Comparison of ENCODE assay signal across 16 cellular contexts in the genomic region with DNA sequence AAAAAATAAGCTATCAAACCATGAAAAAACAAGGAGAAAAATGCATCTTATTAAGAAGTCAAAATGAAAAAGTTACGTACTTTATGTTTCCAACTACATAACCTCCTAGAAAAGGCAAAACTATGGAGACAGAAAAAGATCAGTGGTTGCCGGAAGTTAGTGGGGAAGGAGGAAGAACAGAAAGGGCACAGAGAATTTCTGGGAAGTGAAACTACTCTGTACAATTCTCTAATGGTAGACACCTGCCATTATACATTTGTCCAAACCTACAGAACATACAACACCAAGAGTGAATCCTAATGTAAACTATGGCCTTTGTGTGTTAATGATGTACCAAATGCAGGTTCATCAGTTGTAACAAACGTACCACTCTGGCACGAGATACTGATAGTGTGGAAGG.
"Had no signal": no experiment of that assay in that cellular context is flagged by ENCODE, and none has a peak within 500 bp of the region (broad histone marks: within the 10 kb centered on the region; RNA-seq: fewer than 3 reads in every experiment).

No MANE protein-coding gene starts in this region.

- H3K27me3 Mint-ChIP-seq: activated CD4-positive, alpha-beta memory T cell treated with anti-CD3 and anti-CD28 coated beads for 36 hours; activated CD4-positive, alpha-beta T cell treated with anti-CD3 and anti-CD28 coated beads for 36 hours; activated CD8-positive, alpha-beta memory T cell treated with anti-CD3 and anti-CD28 coated beads, Interleukin-2, amount 10 ng/mL, durations not matched to agents 7 days and 5 days had no signal

- H3K27ac Mint-ChIP-seq: activated CD4-positive, alpha-beta memory T cell treated with anti-CD3 and anti-CD28 coated beads for 36 hours; activated CD4-positive, alpha-beta T cell treated with anti-CD3 and anti-CD28 coated beads for 36 hours; activated CD8-positive, alpha-beta memory T cell treated with anti-CD3 and anti-CD28 coated beads, Interleukin-2, amount 10 ng/mL, durations not matched to agents 7 days and 5 days had no signal

- ATAC-seq: activated CD4-positive, alpha-beta T cell treated with anti-CD3 and anti-CD28 coated beads for 36 hours; activated CD8-positive, alpha-beta memory T cell treated with anti-CD3 and anti-CD28 coated beads, Interleukin-2, amount 10 ng/mL, durations not matched to agents 7 days and 5 days; activated T-cell treated with anti-CD3 and anti-CD28 coated beads, Interleukin-2, amount 50 U/mL, for 4 hours; gastroesophageal sphincter; sciatic nerve had no signal

- H3K4me3 ChIP-seq: adrenal gland, dorsolateral prefrontal cortex, gastroesophageal sphincter, lung, ovary, stomach, testis had no signal

- H3K9me3 Mint-ChIP-seq: activated CD4-positive, alpha-beta memory T cell treated with anti-CD3 and anti-CD28 coated beads for 36 hours; activated T-cell treated with anti-CD3 and anti-CD28 coated beads, Interleukin-2, amount 50 U/mL, for 4 hours had no signal

- H3K27ac ChIP-seq: adrenal gland, dorsolateral prefrontal cortex, gastroesophageal sphincter, ovary, stomach, testis, VCaP had no signal

- H3K9me3 ChIP-seq: adrenal gland, gastroesophageal sphincter, ovary, stomach, testis had no signal

- H3K4me3 Mint-ChIP-seq: activated CD4-positive, alpha-beta memory T cell treated with anti-CD3 and anti-CD28 coated beads for 36 hours; activated CD4-positive, alpha-beta T cell treated with anti-CD3 and anti-CD28 coated beads for 36 hours; activated CD8-positive, alpha-beta memory T cell treated with anti-CD3 and anti-CD28 coated beads, Interleukin-2, amount 10 ng/mL, durations not matched to agents 7 days and 5 days; activated T-cell treated with anti-CD3 and anti-CD28 coated beads, Interleukin-2, amount 50 U/mL, for 4 hours had no signal

- DNase-seq: activated CD4-positive, alpha-beta memory T cell treated with anti-CD3 and anti-CD28 coated beads for 36 hours; activated CD4-positive, alpha-beta T cell treated with anti-CD3 and anti-CD28 coated beads for 36 hours; activated CD8-positive, alpha-beta memory T cell treated with anti-CD3 and anti-CD28 coated beads, Interleukin-2, amount 10 ng/mL, durations not matched to agents 7 days and 5 days; activated effector memory CD4-positive, alpha-beta T cell treated with Interleukin-2 at 50 U/mL for 16 hours; activated naive CD4-positive, alpha-beta T cell treated with anti-CD3 and anti-CD28 coated beads, Interleukin-2, amount 50 U/mL, for 16 hours; activated T-cell treated with anti-CD3 and anti-CD28 coated beads, Interleukin-2, amount 50 U/mL, for 4 hours; adrenal gland; dorsolateral prefrontal cortex; erythroblast; ovary; stomach; testis had no signal

- H3K4me1 ChIP-seq: adrenal gland, gastroesophageal sphincter, stomach, testis had no signal

- H3K27me3 ChIP-seq: adrenal gland, dorsolateral prefrontal cortex, gastroesophageal sphincter, ovary, stomach, testis had no signal

- H3K36me3 ChIP-seq: ovary had no signal
